Comparison of ENCODE assay signal across 9 cellular contexts in the genomic region with DNA sequence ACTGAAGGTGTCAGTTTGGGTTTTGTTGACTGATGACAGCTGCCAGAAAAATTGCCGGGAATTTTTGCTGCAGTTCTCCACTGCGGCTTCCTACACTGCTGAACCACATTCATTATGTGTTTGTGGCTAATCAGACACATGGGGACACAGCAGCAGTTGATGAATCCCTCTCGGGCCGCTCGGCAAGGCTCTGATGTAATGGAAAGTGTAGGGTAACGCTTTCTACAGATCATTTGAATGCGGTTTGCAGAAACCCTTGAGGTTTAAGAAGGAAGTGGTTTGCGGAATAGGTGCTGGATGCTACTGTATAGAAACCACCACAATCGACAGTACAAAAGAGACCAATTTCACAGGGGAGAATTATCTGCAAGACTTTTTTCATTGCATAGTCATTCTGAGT.
DNase-seq lines count a peak whose midpoint lies in the region; ATAC-seq and TF ChIP-seq lines count a peak whose summit lies in the region.
"Had no signal": no experiment of that assay in that cellular context is flagged by ENCODE, and none has a peak within 500 bp of the region (broad histone marks: within the 10 kb centered on the region; RNA-seq: fewer than 3 reads in every experiment).

No MANE protein-coding gene starts in this region.

- H2BK120ac ChIP-seq in H9 (ENCODE audit: low read depth, low read length, poor library complexity, severe bottlenecking): no peak overlapping the region

- H3K4me2 ChIP-seq in H9 (ENCODE audit: insufficient read depth, insufficient read length, low read length): no peak overlapping the region
- H3K4me2 ChIP-seq: A549 had no signal

- H4K5ac ChIP-seq in H9 (ENCODE audit: insufficient read length, low read depth, low read length): no peak overlapping the region

- H2AK5ac ChIP-seq in H9 (ENCODE audit: insufficient read length, low read length): no peak overlapping the region

- no peaks in the 10 kb centered on the region; the same call in 1 of the 2 replicates for H3K27me3 Mint-ChIP-seq in H9 (ENCODE audit: low read depth)

- H3K9ac ChIP-seq in H9 (ENCODE audit: extremely low read depth, insufficient read length, low read length): no peak overlapping the region

- no peaks in the 10 kb centered on the region for H4K20me1 ChIP-seq in H9 (ENCODE audit: control insufficient read depth, insufficient read depth, insufficient read length)

- no peaks in the 10 kb centered on the region for H3K36me3 ChIP-seq in SJSA1

- no peak overlapping the region for H3K14ac ChIP-seq in H9 (ENCODE audit: insufficient read depth, low read length)

- no peak overlapping the region for H4K91ac ChIP-seq in H9 (ENCODE audit: insufficient read length, low read depth, low read length)

- H3K27ac Mint-ChIP-seq in activated naive CD4-positive, alpha-beta T cell treated with anti-CD3 and anti-CD28 coated beads, Interleukin-2, amount 50 U/mL, for 72 hours: peak overlapping the region; percentile 52 to 88
- no peak overlapping the region; a peak in 1 of 7 replicates for H3K27ac Mint-ChIP-seq in H9

- H3K4me3 Mint-ChIP-seq in H9: no peak overlapping the region

- H3K4me1 ChIP-seq in SJSA1 (replicated peaks) (peaks cover 15% of the 10 kb centered on the region), H9 (ENCODE audit: insufficient read depth, low read length) (peaks cover 3% of the 10 kb centered on the region; the same call in 1 of the 2 replicates)
- H3K4me1 ChIP-seq: A549 had no signal

- H3K79me1 ChIP-seq in H9 (ENCODE audit: insufficient read depth, low read depth, low read length, poor library complexity, severe bottlenecking): no peaks in the 10 kb centered on the region

- no peak overlapping the region for H3K18ac ChIP-seq in H9 (ENCODE audit: insufficient read length, low read depth, low read length)

- no CpG with 5 or more reads among the region's 9 CpGs for WGBS in H9 (ENCODE audit: extremely low coverage, insufficient read length, low lambda C conversion rate)

- DNase-seq in NK-92 treated with Interleukin-12 subunit alpha and Interleukin-12 subunit beta, amount 100 ng/mL, for 24 hours (lab: John Stamatoyannopoulos, UW): peak; percentile 28
- DNase-seq in NK-92 (lab: John Stamatoyannopoulos, UW; ENCODE audit: unreplicated experiment) (no peak), SJSA1 (ENCODE audit: low read depth in 1 of 2, low spot score in 2 of 2) (peak; percentile 48 to 57), NCI-H1092 (lab: John Stamatoyannopoulos, UW) (no peak), H9 (no peak)
- DNase-seq in activated naive CD4-positive, alpha-beta T cell treated with anti-CD3 and anti-CD28 coated beads, Interleukin-2, amount 50 U/mL, for 72 hours (ENCODE audit: low spot score in 2 of 2): peak; percentile 64 to 65
- DNase-seq in stimulated activated CD4-positive, alpha-beta T cell treated with anti-CD3 and anti-CD28 coated beads, Interleukin-1b, Interleukin-23, amount 100 ng/mL, for 4 hours (ENCODE audit: low read depth in 2 of 2): peak; percentile 12 to 33

- H3T11ph ChIP-seq in H9 (ENCODE audit: low read length): no peak overlapping the region

- H3K27ac ChIP-seq in SJSA1 (no peak overlapping the region), H9 (ENCODE audit: insufficient read length, low read depth, low read length) (no peak overlapping the region)
- H3K27ac ChIP-seq: A549 had no signal

- peaks cover 0 to 17% of the 10 kb centered on the region in 2 donors for H3K9me3 Mint-ChIP-seq in activated naive CD4-positive, alpha-beta T cell treated with anti-CD3 and anti-CD28 coated beads, Interleukin-2, amount 50 U/mL, for 72 hours
- H3K9me3 Mint-ChIP-seq in H9: no peaks in the 10 kb centered on the region; a peak in 1 of 5 replicates

- H3K4ac ChIP-seq in H9 (ENCODE audit: low read depth, low read length): no peak overlapping the region

- H2AFZ ChIP-seq in H9 (ENCODE audit: low read length): no peak overlapping the region

- no peak overlapping the region for H2BK15ac ChIP-seq in H9 (ENCODE audit: low read depth, low read length)

- H3K9me3 ChIP-seq in SJSA1 (replicated peaks) (no peaks in the 10 kb centered on the region), H9 (ENCODE audit: control insufficient read depth, low read depth, low read length) (no peaks in the 10 kb centered on the region)
- H3K9me3 ChIP-seq: A549 had no signal

- no peaks in the 10 kb centered on the region for H3K79me2 ChIP-seq in H9 (ENCODE audit: insufficient read depth, low read length)

- no peaks in the 10 kb centered on the region for H3K27me3 ChIP-seq in SJSA1 (replicated peaks)
- H3K27me3 ChIP-seq in H9 (ENCODE audit: insufficient read depth, low read length): no peaks in the 10 kb centered on the region

- H3K56ac ChIP-seq in H9 (ENCODE audit: insufficient read length, low read depth, low read length): no peak overlapping the region

- H2BK5ac ChIP-seq in H9 (ENCODE audit: insufficient read length, low read length): no peak overlapping the region

- no peak overlapping the region for H3K4me3 ChIP-seq in SJSA1
- H3K4me3 ChIP-seq: A549 had no signal

- no peak overlapping the region for H2BK12ac ChIP-seq in H9 (ENCODE audit: insufficient read length, low read depth, low read length)

- TF ChIP-seq CTCF in H9 (conservative IDR thresholded peaks at IDR 0.05): no peak

- peak; percentile 99 for ATAC-seq in HG03066 (IDR thresholded peaks at IDR 0.05; ENCODE audit: low read depth, unreplicated experiment)
- ATAC-seq in activated naive CD4-positive, alpha-beta T cell treated with anti-CD3 and anti-CD28 coated beads, Interleukin-2, amount 50 U/mL, for 72 hours: peak; percentile 93 to 96
- ATAC-seq: A549 had no signal

- H3K23ac ChIP-seq in H9 (ENCODE audit: insufficient read length, low read depth, low read length): no peak overlapping the region

- H3K23me2 ChIP-seq in H9 (ENCODE audit: insufficient read length, low read depth, low read length, poor library complexity, severe bottlenecking): no peaks in the 10 kb centered on the region

- H2BK20ac ChIP-seq in H9 (ENCODE audit: low read depth, low read length, poor library complexity, severe bottlenecking): no peak overlapping the region

- H3K4me1 Mint-ChIP-seq in H9: peaks cover 5 to 8% of the 10 kb centered on the region in 2 experiments

- H4K8ac ChIP-seq in H9 (replicated peaks; ENCODE audit: insufficient read length, low read depth, low read length): no peak overlapping the region

- H3K36me3 Mint-ChIP-seq in activated naive CD4-positive, alpha-beta T cell treated with anti-CD3 and anti-CD28 coated beads, Interleukin-2, amount 50 U/mL, for 72 hours: peaks cover 0 to 10% of the 10 kb centered on the region in 2 donors
- no peaks in the 10 kb centered on the region for H3K36me3 Mint-ChIP-seq in H9 (ENCODE audit: insufficient read depth in 1 of 3, low read depth in 3 of 3)

Comparison
In these comparisons a context has a peak if more than half of its experiments do, and no peak if none do; other contexts are left out.
1. DNase-seq: peak in NK-92 treated with Interleukin-12 subunit alpha and Interleukin-12 subunit beta, amount 100 ng/mL, for 24 hours (single experiment), SJSA1 (2 of 2), activated naive CD4-positive, alpha-beta T cell treated with anti-CD3 and anti-CD28 coated beads, Interleukin-2, amount 50 U/mL, for 72 hours (2 of 2) and stimulated activated CD4-positive, alpha-beta T cell treated with anti-CD3 and anti-CD28 coated beads, Interleukin-1b, Interleukin-23, amount 100 ng/mL, for 4 hours (2 of 2); none in NK-92 (single experiment), NCI-H1092 (single experiment) and H9 (single experiment).
2. H3K27ac Mint-ChIP-seq: peak in activated naive CD4-positive, alpha-beta T cell treated with anti-CD3 and anti-CD28 coated beads, Interleukin-2, amount 50 U/mL, for 72 hours (2 of 2); none in H9 (0 of 3).